Comparison of ENCODE assay signal across 1 cellular context in the genomic region with DNA sequence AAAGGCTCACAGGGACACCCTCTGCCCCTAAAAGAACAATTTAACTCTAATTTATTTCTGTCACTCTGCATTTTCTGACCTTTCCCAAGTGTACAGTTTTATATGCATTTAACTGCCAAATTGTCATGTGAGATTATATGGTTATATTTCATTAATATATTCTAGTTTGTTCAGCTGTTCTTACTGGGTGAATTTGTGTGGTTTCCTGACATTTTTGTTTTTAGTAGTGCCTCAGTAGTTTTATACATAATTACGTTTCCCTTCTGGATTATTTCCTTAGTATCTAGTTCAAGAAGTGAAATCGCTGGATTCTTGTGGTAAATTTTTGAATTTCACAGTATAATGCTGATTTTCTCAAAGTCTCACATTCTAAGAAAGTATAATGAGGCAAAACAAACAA.
TF ChIP-seq lines count a peak whose summit lies in the region.

No MANE protein-coding gene starts in this region.

TF ChIP-seq in A549, 52 proteins besides CTCF, POLR2A, EP300 and RAD21 (continued from another document):
- TF ChIP-seq, protein P1, sequence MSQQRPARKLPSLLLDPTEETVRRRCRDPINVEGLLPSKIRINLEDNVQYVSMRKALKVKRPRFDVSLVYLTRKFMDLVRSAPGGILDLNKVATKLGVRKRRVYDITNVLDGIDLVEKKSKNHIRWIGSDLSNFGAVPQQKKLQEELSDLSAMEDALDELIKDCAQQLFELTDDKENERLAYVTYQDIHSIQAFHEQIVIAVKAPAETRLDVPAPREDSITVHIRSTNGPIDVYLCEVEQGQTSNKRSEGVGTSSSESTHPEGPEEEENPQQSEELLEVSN (IDR thresholded peaks at IDR 0.05; ENCODE audit: borderline replicate concordance, low read depth): no peak
